In the genomic region with DNA sequence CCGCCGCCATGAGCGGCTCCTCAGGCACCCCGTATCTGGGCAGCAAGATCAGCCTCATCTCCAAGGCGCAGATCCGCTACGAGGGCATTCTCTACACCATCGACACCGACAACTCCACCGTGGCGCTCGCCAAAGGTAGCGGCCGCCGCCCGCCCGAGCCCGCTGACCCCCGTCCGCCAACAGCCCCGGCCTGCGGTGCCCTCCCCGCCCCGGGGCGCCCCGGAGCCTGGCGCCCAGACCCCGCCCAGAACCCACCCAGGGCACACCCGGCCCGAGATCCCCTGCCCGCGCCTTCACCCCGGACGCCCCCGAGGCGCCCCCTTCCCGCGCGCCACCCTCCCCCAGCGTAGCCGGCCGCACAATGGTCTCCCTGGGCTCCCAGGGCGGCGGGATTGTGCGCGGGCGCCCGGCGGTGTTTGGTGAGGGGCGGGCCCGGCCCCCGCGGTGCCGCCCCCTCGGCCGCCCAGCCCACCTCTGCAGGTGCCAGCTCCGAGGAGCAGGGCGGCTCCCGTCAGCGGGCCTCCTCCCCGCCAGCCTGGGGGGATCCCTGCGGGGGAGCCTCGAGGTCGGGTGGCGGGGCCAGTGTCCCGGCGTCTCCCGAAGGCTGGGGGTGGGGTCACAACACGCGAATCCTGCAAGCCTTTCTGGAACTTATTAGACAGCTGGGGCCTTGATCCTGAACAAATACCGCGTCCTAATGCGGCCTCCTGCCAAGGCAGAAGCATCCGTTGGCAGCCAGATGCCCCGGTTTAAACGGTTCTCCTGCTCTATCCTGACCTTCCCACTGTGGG, we compare ENCODE assay signal across 8 cellular contexts. TPM values are rescaled to one million over a fixed set of nuclear protein-coding genes. Genes with fewer than 3 reads are reported as not detected.
DNase-seq lines count a peak whose midpoint lies in the region; ATAC-seq and TF ChIP-seq lines count a peak whose summit lies in the region.

No MANE protein-coding gene starts in this region.

- no peaks in the 10 kb centered on the region for H3K9me3 Mint-ChIP-seq in activated T-cell treated with anti-CD3 and anti-CD28 coated beads, Interleukin-2, amount 50 U/mL, for 72 hours

- no peaks in the 10 kb centered on the region for H3K27me3 Mint-ChIP-seq in activated T-cell treated with anti-CD3 and anti-CD28 coated beads, Interleukin-2, amount 50 U/mL, for 72 hours (ENCODE audit: low read depth)

- H3K36me3 ChIP-seq in heart right ventricle (peaks cover 0 to 39% (median 29%) of the 10 kb centered on the region in 9 donors), parathyroid adenoma (ENCODE audit: control insufficient read depth, insufficient read depth, low read length) (no peaks in the 10 kb centered on the region)

- peaks cover 44% of the 10 kb centered on the region for H3K4me1 Mint-ChIP-seq in activated T-cell treated with anti-CD3 and anti-CD28 coated beads, Interleukin-2, amount 50 U/mL, for 72 hours (ENCODE audit: low read depth)

- intact Hi-C loops in heart right ventricle (cut with DNase I): loop anchor here in 4 of 10 donors (1.0 to 5.0 kb wide), 4 partner anchors 14 to 57 kb away; a partner anchor contains a TSS
- intact Hi-C loops in cardiac septum (cut with DNase I): loop anchor here (2.0 to 5.0 kb wide), 3 partner anchors 20 to 114 kb away; a partner anchor contains a TSS

- TF ChIP-seq CTCF in heart right ventricle (IDR thresholded peaks at IDR 0.05): no peak
- no peak for TF ChIP-seq CTCF in parathyroid adenoma (IDR thresholded peaks at IDR 0.05)

- peak overlapping the region; percentile 64 for H2AFZ ChIP-seq in parathyroid adenoma

- peak overlapping the region; percentile 84 to 85 for H3K4me3 Mint-ChIP-seq in activated T-cell treated with anti-CD3 and anti-CD28 coated beads, Interleukin-2, amount 50 U/mL, for 72 hours

- H3K27me3 ChIP-seq in heart right ventricle (peaks cover 0 to 9% (median 6%) of the 10 kb centered on the region in 7 donors), parathyroid adenoma (ENCODE audit: control insufficient read depth, insufficient read depth, low read length) (no peaks in the 10 kb centered on the region)

- H3K79me2 ChIP-seq in parathyroid adenoma: peaks cover 23% of the 10 kb centered on the region

- ATAC-seq in heart right ventricle: peak in 2 of 8 donors; percentile 8 to 17
- ATAC-seq in HG02852 (IDR thresholded peaks at IDR 0.05; ENCODE audit: unreplicated experiment): peak; percentile 9
- peak; percentile 4 to 12 for ATAC-seq in activated T-cell treated with anti-CD3 and anti-CD28 coated beads, Interleukin-2, amount 50 U/mL, for 72 hours (replicated peaks in 1 of 2)
- no peak for ATAC-seq in GM18519 (IDR thresholded peaks at IDR 0.05; ENCODE audit: low FRiP score, unreplicated experiment)

- H3K9me3 ChIP-seq in heart right ventricle: no peaks in the 10 kb centered on the region
- no peaks in the 10 kb centered on the region for H3K9me3 ChIP-seq in parathyroid adenoma (ENCODE audit: control insufficient read depth, low read length)

- H3K36me3 Mint-ChIP-seq in activated T-cell treated with anti-CD3 and anti-CD28 coated beads, Interleukin-2, amount 50 U/mL, for 72 hours (ENCODE audit: insufficient read depth in 2 of 2): peaks cover 12% of the 10 kb centered on the region in 2 donors

- WGBS in heart right ventricle, 2 donors: 0 to 1% methylated on average over 45 to 76 of the region's 76 CpGs

- peak overlapping the region; percentile 87 for H3K4me2 ChIP-seq in parathyroid adenoma (ENCODE audit: low read length)

- H3K4me1 ChIP-seq in heart right ventricle (peaks cover 5 to 54% (median 37%) of the 10 kb centered on the region in 9 donors), parathyroid adenoma (peaks cover 6% of the 10 kb centered on the region)

- H3K27ac Mint-ChIP-seq in activated T-cell treated with anti-CD3 and anti-CD28 coated beads, Interleukin-2, amount 50 U/mL, for 72 hours: no peak overlapping the region

- DNase-seq in heart right ventricle (peak; percentile 23 to 44), cardiac septum (ENCODE audit: low spot score) (no peak), NCI-H2227 treated with DMSO at 0.1 percent for 48 hours (lab: John Stamatoyannopoulos, UW) (peak; percentile 28), fibroblast of the conjunctiva (ENCODE audit: low read depth) (peak; percentile 29)
- peak; percentile 47 to 53 for DNase-seq in activated T-cell treated with anti-CD3 and anti-CD28 coated beads, Interleukin-2, amount 50 U/mL, for 72 hours

- peak overlapping the region; percentile 65 to 90 (median 81) for H3K4me3 ChIP-seq in heart right ventricle
- peak overlapping the region; percentile 71 for H3K4me3 ChIP-seq in parathyroid adenoma (ENCODE audit: low read depth, low read length)

- H3K9ac ChIP-seq in parathyroid adenoma: peak overlapping the region; percentile 23

- H3K27ac ChIP-seq in heart right ventricle: peak overlapping the region; percentile 71 to 96 (median 88)
- peak overlapping the region; percentile 42 for H3K27ac ChIP-seq in parathyroid adenoma

RNA-seq across cellular contexts. Expression of a gene that starts 0.6 kb away (rescaled TPM):
- 10 to 100 TPM; 50.8 to 63.7 (median 60.5) TPM for total RNA-seq in heart right ventricle
- 10 to 100 TPM; 15.7 to 41.7 TPM for polyA plus RNA-seq in heart right ventricle
- 51.0 TPM for total RNA-seq in cardiac septum
- total RNA-seq in activated T-cell treated with anti-CD3 and anti-CD28 coated beads, Interleukin-2, amount 50 U/mL, for 72 hours: 10 to 100 TPM; 37.2 to 45.3 TPM

RNA-seq across cellular contexts. Expression of a gene that starts 20.3 kb away (rescaled TPM):
- total RNA-seq in heart right ventricle (100 to 1,000 TPM; 172 to 296 (median 200) TPM), cardiac septum (198 TPM)
- polyA plus RNA-seq in heart right ventricle: 100 to 1,000 TPM; 143 to 567 TPM
- 100 to 1,000 TPM; 220 to 234 TPM for total RNA-seq in activated T-cell treated with anti-CD3 and anti-CD28 coated beads, Interleukin-2, amount 50 U/mL, for 72 hours

RNA-seq across cellular contexts. Expression of a gene that starts 20.7 kb away (rescaled TPM):
- 10 to 100 TPM in 2 of 10 donors, 1 to 10 TPM in 8; 6.6 to 11.7 (median 7.4) TPM for total RNA-seq in heart right ventricle
- polyA plus RNA-seq in heart right ventricle: 10 to 100 TPM in 1 of 2 donors, 1 to 10 TPM in 1; 5.2 to 22.3 TPM
- total RNA-seq in cardiac septum: 8.0 TPM
- 10 to 100 TPM; 16.1 to 19.8 TPM for total RNA-seq in activated T-cell treated with anti-CD3 and anti-CD28 coated beads, Interleukin-2, amount 50 U/mL, for 72 hours

RNA-seq across cellular contexts. Expression of a gene that starts 57.2 kb away (rescaled TPM):
- 10 to 100 TPM in 8 of 10 donors, 1 to 10 TPM in 2; 8.6 to 14.8 (median 11.8) TPM for total RNA-seq in heart right ventricle
- polyA plus RNA-seq in heart right ventricle: 1 to 10 TPM; 3.7 to 7.9 TPM
- 13.6 TPM for total RNA-seq in cardiac septum
- 10 to 100 TPM; 15.7 to 21.5 TPM for total RNA-seq in activated T-cell treated with anti-CD3 and anti-CD28 coated beads, Interleukin-2, amount 50 U/mL, for 72 hours

RNA-seq across cellular contexts. Expression of a gene that starts 60.0 kb away (rescaled TPM):
- total RNA-seq in heart right ventricle: 10 to 100 TPM; 21.5 to 30.4 (median 28.2) TPM
- polyA plus RNA-seq in heart right ventricle: 10 to 100 TPM; 25.4 to 55.5 TPM
- total RNA-seq in cardiac septum: 26.6 TPM
- 10 to 100 TPM; 28.3 to 48.2 TPM for total RNA-seq in activated T-cell treated with anti-CD3 and anti-CD28 coated beads, Interleukin-2, amount 50 U/mL, for 72 hours
